Comparison of ENCODE assay signal across 32 cellular contexts in the genomic region with DNA sequence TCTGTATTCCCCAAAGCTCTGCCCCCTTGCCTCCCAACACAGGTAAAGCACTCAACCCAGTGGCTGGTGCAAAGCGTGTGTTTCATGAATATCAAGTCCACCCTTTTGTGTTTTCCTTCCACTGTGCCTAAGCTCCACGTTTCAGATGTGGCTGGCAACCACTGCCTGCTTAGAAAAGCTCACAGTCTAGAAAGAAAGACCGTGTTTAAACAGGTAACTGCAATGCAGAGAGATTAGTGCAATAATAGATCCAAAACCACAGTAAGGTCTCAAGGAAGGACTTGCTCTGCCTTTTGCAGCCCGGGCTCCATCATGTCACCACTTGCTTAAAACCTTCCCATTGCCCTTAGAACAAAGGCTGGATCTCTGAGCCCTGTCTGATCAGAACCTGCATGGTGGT.
"Had no signal": no experiment of that assay in that cellular context is flagged by ENCODE, and none has a peak within 500 bp of the region (broad histone marks: within the 10 kb centered on the region; RNA-seq: fewer than 3 reads in every experiment).

No MANE protein-coding gene starts in this region.

- H3K27ac Mint-ChIP-seq: activated CD4-positive, alpha-beta memory T cell treated with anti-CD3 and anti-CD28 coated beads, Interleukin-2, amount 10 ng/mL, durations not matched to agents 7 days and 5 days; activated CD4-positive, alpha-beta T cell treated with anti-CD3 and anti-CD28 coated beads, Interleukin-2, amount 10 ng/mL, durations not matched to agents 7 days and 5 days; activated CD8-positive, alpha-beta memory T cell treated with anti-CD3 and anti-CD28 coated beads, Interleukin-2, amount 10 ng/mL, durations not matched to agents 7 days and 5 days; activated naive CD4-positive, alpha-beta T cell treated with anti-CD3 and anti-CD28 coated beads for 36 hours; activated naive CD4-positive, alpha-beta T cell treated with anti-CD3 and anti-CD28 coated beads, Interleukin-2, amount 50 U/mL, for 24 hours; activated naive CD8-positive, alpha-beta T cell treated with anti-CD3 and anti-CD28 coated beads for 36 hours; activated naive CD8-positive, alpha-beta T cell treated with anti-CD3 and anti-CD28 coated beads, Interleukin-2, amount 50 U/mL, for 24 hours; activated T-helper 1 cell treated with anti-CD3 and anti-CD28 coated beads, Interleukin-12 subunit alpha, Interleukin-12 subunit beta, Interleukin-2, Interleukin-4 antibody, amounts not matched to agents 30 ng/mL and 10 ng/mL and 1 ng/mL, durations not matched to agents 14 hours and 24 hours and 36 hours; activated T-helper 2 cell treated with anti-CD3 and anti-CD28 coated beads, Interferon-gamma antibody, Interleukin-2, Interleukin-4, amounts not matched to agents 10 μg/mL and 5 μg/mL and 100 μg/mL, durations not matched to agents 14 hours and 24 hours and 36 hours had no signal

- H3K4me3 ChIP-seq: adrenal gland, body of pancreas, gastrocnemius medialis, heart left ventricle had no signal

- H3K9me3 ChIP-seq: adrenal gland, body of pancreas, gastrocnemius medialis, heart left ventricle had no signal

- H3K4me1 Mint-ChIP-seq: activated CD4-positive, alpha-beta memory T cell treated with anti-CD3 and anti-CD28 coated beads, Interleukin-2, amount 10 ng/mL, durations not matched to agents 7 days and 5 days; activated CD4-positive, alpha-beta T cell treated with anti-CD3 and anti-CD28 coated beads, Interleukin-2, amount 10 ng/mL, durations not matched to agents 7 days and 5 days; activated CD8-positive, alpha-beta memory T cell treated with anti-CD3 and anti-CD28 coated beads, Interleukin-2, amount 10 ng/mL, durations not matched to agents 7 days and 5 days; activated naive CD4-positive, alpha-beta T cell treated with anti-CD3 and anti-CD28 coated beads, Interleukin-2, amount 50 U/mL, for 24 hours; activated naive CD8-positive, alpha-beta T cell treated with anti-CD3 and anti-CD28 coated beads for 36 hours; activated naive CD8-positive, alpha-beta T cell treated with anti-CD3 and anti-CD28 coated beads, Interleukin-2, amount 50 U/mL, for 24 hours had no signal

- ATAC-seq: activated CD8-positive, alpha-beta memory T cell treated with anti-CD3 and anti-CD28 coated beads, Interleukin-2, amount 10 ng/mL, durations not matched to agents 7 days and 5 days; activated naive CD8-positive, alpha-beta T cell treated with anti-CD3 and anti-CD28 coated beads, Interleukin-2, amount 50 U/mL, for 24 hours; body of pancreas; foreskin keratinocyte; gastrocnemius medialis; heart left ventricle had no signal

- DNase-seq: activated CD4-positive, alpha-beta memory T cell treated with anti-CD3 and anti-CD28 coated beads, Interleukin-2, amount 10 ng/mL, durations not matched to agents 7 days and 5 days; activated CD4-positive, alpha-beta T cell treated with anti-CD3 and anti-CD28 coated beads for 1 hour; activated CD4-positive, alpha-beta T cell treated with anti-CD3 and anti-CD28 coated beads for 4 hours; activated CD4-positive, alpha-beta T cell treated with anti-CD3 and anti-CD28 coated beads, Interleukin-2, amount 10 ng/mL, durations not matched to agents 7 days and 5 days; activated CD4-positive, alpha-beta T cell treated with anti-CD3 and anti-CD28 coated beads, Interleukin-2, amount 50 U/mL, for 4 hours; activated CD4-positive, CD25-positive, alpha-beta regulatory T cell; activated CD8-positive, alpha-beta memory T cell treated with anti-CD3 and anti-CD28 coated beads, Interleukin-2, amount 10 ng/mL, durations not matched to agents 7 days and 5 days; activated CD8-positive, alpha-beta memory T cell treated with anti-CD3 and anti-CD28 coated beads, Interleukin-2, amount 50 U/mL, for 4 hours; activated effector memory CD4-positive, alpha-beta T cell treated with anti-CD3 and anti-CD28 coated beads, Interleukin-2, amount 50 U/mL, for 16 hours; activated naive CD4-positive, alpha-beta T cell treated with anti-CD3 and anti-CD28 coated beads for 36 hours; activated naive CD8-positive, alpha-beta T cell treated with anti-CD3 and anti-CD28 coated beads for 36 hours; activated naive CD8-positive, alpha-beta T cell treated with anti-CD3 and anti-CD28 coated beads, Interleukin-2, amount 50 U/mL, for 24 hours; activated T-cell treated with anti-CD3 and anti-CD28 coated beads, Interleukin-2, amount 50 U/mL, for 1 hour; activated T-cell treated with anti-CD3 and anti-CD28 coated beads, Interleukin-2, amount 50 U/mL, for 48 hours; adrenal gland; amygdala; aorta; body of pancreas; caudate nucleus; cortex of kidney; dermis blood vessel endothelial cell; effector CD8-positive, alpha-beta T cell; foreskin keratinocyte; gastrocnemius medialis; glutamatergic neuron; heart left ventricle; T-helper 2 cell had no signal

- H3K36me3 Mint-ChIP-seq: activated CD8-positive, alpha-beta memory T cell treated with anti-CD3 and anti-CD28 coated beads, Interleukin-2, amount 10 ng/mL, durations not matched to agents 7 days and 5 days; activated naive CD4-positive, alpha-beta T cell treated with anti-CD3 and anti-CD28 coated beads, Interleukin-2, amount 50 U/mL, for 24 hours; activated naive CD8-positive, alpha-beta T cell treated with anti-CD3 and anti-CD28 coated beads for 36 hours had no signal

- H3K27me3 ChIP-seq: adrenal gland, body of pancreas, foreskin keratinocyte, gastrocnemius medialis had no signal

- H3K4me3 Mint-ChIP-seq: activated CD4-positive, alpha-beta memory T cell treated with anti-CD3 and anti-CD28 coated beads, Interleukin-2, amount 10 ng/mL, durations not matched to agents 7 days and 5 days; activated CD4-positive, alpha-beta T cell treated with anti-CD3 and anti-CD28 coated beads, Interleukin-2, amount 10 ng/mL, durations not matched to agents 7 days and 5 days; activated CD8-positive, alpha-beta memory T cell treated with anti-CD3 and anti-CD28 coated beads, Interleukin-2, amount 10 ng/mL, durations not matched to agents 7 days and 5 days; activated naive CD4-positive, alpha-beta T cell treated with anti-CD3 and anti-CD28 coated beads for 36 hours; activated naive CD4-positive, alpha-beta T cell treated with anti-CD3 and anti-CD28 coated beads, Interleukin-2, amount 50 U/mL, for 24 hours; activated naive CD8-positive, alpha-beta T cell treated with anti-CD3 and anti-CD28 coated beads for 36 hours; activated naive CD8-positive, alpha-beta T cell treated with anti-CD3 and anti-CD28 coated beads, Interleukin-2, amount 50 U/mL, for 24 hours; activated T-helper 1 cell treated with anti-CD3 and anti-CD28 coated beads, Interleukin-12 subunit alpha, Interleukin-12 subunit beta, Interleukin-2, Interleukin-4 antibody, amounts not matched to agents 30 ng/mL and 10 ng/mL and 1 ng/mL, durations not matched to agents 14 hours and 24 hours and 36 hours had no signal

- H3K36me3 ChIP-seq: adrenal gland, gastrocnemius medialis, heart left ventricle had no signal

- FAIRE-seq: colon, endometrium had no signal

- H3K27ac ChIP-seq: adrenal gland, body of pancreas, foreskin keratinocyte, gastrocnemius medialis, heart left ventricle had no signal

- H3K9me3 Mint-ChIP-seq: activated CD4-positive, alpha-beta memory T cell treated with anti-CD3 and anti-CD28 coated beads, Interleukin-2, amount 10 ng/mL, durations not matched to agents 7 days and 5 days; activated CD4-positive, alpha-beta T cell treated with anti-CD3 and anti-CD28 coated beads, Interleukin-2, amount 10 ng/mL, durations not matched to agents 7 days and 5 days; activated naive CD4-positive, alpha-beta T cell treated with anti-CD3 and anti-CD28 coated beads for 36 hours; activated naive CD4-positive, alpha-beta T cell treated with anti-CD3 and anti-CD28 coated beads, Interleukin-2, amount 50 U/mL, for 24 hours; activated naive CD8-positive, alpha-beta T cell treated with anti-CD3 and anti-CD28 coated beads for 36 hours; activated naive CD8-positive, alpha-beta T cell treated with anti-CD3 and anti-CD28 coated beads, Interleukin-2, amount 50 U/mL, for 24 hours; activated T-helper 1 cell treated with anti-CD3 and anti-CD28 coated beads, Interleukin-12 subunit alpha, Interleukin-12 subunit beta, Interleukin-2, Interleukin-4 antibody, amounts not matched to agents 30 ng/mL and 10 ng/mL and 1 ng/mL, durations not matched to agents 14 hours and 24 hours and 36 hours; activated T-helper 2 cell treated with anti-CD3 and anti-CD28 coated beads, Interferon-gamma antibody, Interleukin-2, Interleukin-4, amounts not matched to agents 10 μg/mL and 5 μg/mL and 100 μg/mL, durations not matched to agents 14 hours and 24 hours and 36 hours had no signal

- H3K4me1 ChIP-seq: adrenal gland, body of pancreas, foreskin keratinocyte, gastrocnemius medialis, heart left ventricle had no signal
